18 cellular contexts compared by ENCODE assay signal in the genomic region with DNA sequence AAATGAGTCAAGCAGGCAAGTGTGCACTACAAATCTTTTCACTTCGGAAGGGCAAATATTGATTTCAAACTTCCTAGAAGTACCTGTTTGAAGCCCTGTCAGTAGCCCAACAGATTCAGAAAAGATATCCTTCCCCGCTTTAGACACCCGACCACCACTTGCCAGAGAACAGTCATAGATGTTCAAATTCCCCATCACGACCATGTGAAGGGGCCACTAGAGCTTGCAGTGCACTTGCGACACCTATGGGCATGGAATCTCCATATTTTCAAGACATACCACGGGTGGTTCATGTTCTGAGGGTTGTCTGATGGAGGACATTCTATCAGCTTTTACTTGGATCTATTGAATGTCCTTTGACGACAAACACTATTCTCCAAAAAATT. TPM values are rescaled to one million over a fixed set of nuclear protein-coding genes. Genes with fewer than 3 reads are reported as not detected.
DNase-seq lines count a peak whose midpoint lies in the region; ATAC-seq and TF ChIP-seq lines count a peak whose summit lies in the region.
"Had no signal": no experiment of that assay in that cellular context is flagged by ENCODE, and none has a peak within 500 bp of the region (broad histone marks: within the 10 kb centered on the region; RNA-seq: fewer than 3 reads in every experiment).

No MANE protein-coding gene starts in this region.

- BruUV-seq in Caco-2 (replicated peaks; lab: Mats Ljungman, UMichigan): no TSS peak

- intact Hi-C loops in Caco-2 (cut with micrococcal nuclease; ENCODE audit: unreplicated experiment): no loop called here

- H3K27ac ChIP-seq in MM.1S (ENCODE audit: low read length): no peak overlapping the region
- H3K27ac ChIP-seq: BLaER1, Peyer's patch, thoracic aorta had no signal

- H3K4me1 Mint-ChIP-seq in Caco-2 (ENCODE audit: low read depth, unreplicated experiment): no peaks in the 10 kb centered on the region

- H4K20me1 ChIP-seq in MM.1S (ENCODE audit: insufficient read depth, low read length): no peaks in the 10 kb centered on the region
- H4K20me1 ChIP-seq: BLaER1 had no signal

- CTCF ChIA-PET in Caco-2 (lab: Charles Lee): interaction anchor here (0.7 kb wide), 1 partner anchor 224 kb away, joined by 4 read pairs; no protein-coding TSS in a partner anchor

- POLR2A ChIA-PET in Caco-2 (lab: Charles Lee): no interaction called here

- TF ChIP-seq CTCF in GM10266 (IDR thresholded peaks at IDR 0.05; ENCODE audit: control insufficient read depth, insufficient read depth, low read depth, missing control alignments): peak; percentile 7
- TF ChIP-seq CTCF in MM.1S (IDR thresholded peaks at IDR 0.05; ENCODE audit: low read length): peak; percentile 29
- TF ChIP-seq CTCF in Caco-2 (IDR thresholded peaks at IDR 0.05; ENCODE audit: insufficient read depth in 1 of 2, low read depth in 1 of 2, low read length in 1 of 2, severe bottlenecking in 1 of 2, unreplicated experiment in 1 of 2): no peak

- no peaks in the 10 kb centered on the region for H3K4me1 ChIP-seq in MM.1S (ENCODE audit: low read length)
- no peaks in the 10 kb centered on the region for H3K4me1 ChIP-seq in Caco-2
- H3K4me1 ChIP-seq: Peyer's patch had no signal

- H3K27me3 ChIP-seq in MM.1S (replicated peaks; ENCODE audit: insufficient read depth, low read length) (no peaks in the 10 kb centered on the region), Caco-2 (replicated peaks; ENCODE audit: control insufficient read depth, insufficient read depth, low read length) (no peaks in the 10 kb centered on the region; the same call in 1 of the 2 replicates)
- H3K27me3 ChIP-seq: BLaER1, Peyer's patch had no signal

- no peak for DNase-seq in GM10266 (ENCODE audit: extremely low spot score)
- DNase-seq in MM.1S: no peak
- peak; percentile 89 for DNase-seq in SK-N-DZ (ENCODE audit: low spot score)
- peak; percentile 27 for DNase-seq in fibroblast of gingiva (ENCODE audit: low read depth)
- no peak for DNase-seq in hepatic stellate cell (ENCODE audit: low spot score)
- DNase-seq in Caco-2: no peak
- DNase-seq: amygdala; naive thymus-derived CD8-positive, alpha-beta T cell; Peyer's patch; retina had no signal

- no peak overlapping the region for H3K27ac Mint-ChIP-seq in Caco-2 (ENCODE audit: unreplicated experiment)
- H3K27ac Mint-ChIP-seq: activated T-helper 17 cell treated with anti-CD3 and anti-CD28 coated beads, Interleukin-2, amount 50 U/mL, for 72 hours; T-helper 2 cell treated with Interferon-gamma antibody and Interleukin-4, amounts not matched to agents 5 μg/mL and 100 μg/mL, for 36 hours had no signal

- H3K36me3 Mint-ChIP-seq in Caco-2 (ENCODE audit: insufficient read depth, unreplicated experiment): no peaks in the 10 kb centered on the region
- H3K36me3 Mint-ChIP-seq: naive thymus-derived CD8-positive, alpha-beta T cell had no signal

- ATAC-seq in GM21737 (IDR thresholded peaks at IDR 0.05; ENCODE audit: unreplicated experiment): no peak
- no peak for ATAC-seq in HG03565 (IDR thresholded peaks at IDR 0.05; ENCODE audit: unreplicated experiment)
- ATAC-seq: activated T-helper 17 cell treated with anti-CD3 and anti-CD28 coated beads, Interleukin-2, amount 50 U/mL, for 72 hours; naive thymus-derived CD8-positive, alpha-beta T cell had no signal

- H2AFZ ChIP-seq in MM.1S (ENCODE audit: low read length): no peak overlapping the region

- H3K4me3 ChIP-seq in MM.1S (ENCODE audit: low read length) (no peak overlapping the region), Caco-2 (ENCODE audit: low read depth, low read length) (no peak overlapping the region)
- H3K4me3 ChIP-seq: BLaER1, Peyer's patch, thoracic aorta had no signal

- H3K9me2 ChIP-seq in MM.1S (replicated peaks; ENCODE audit: insufficient read depth, low read length): no peaks in the 10 kb centered on the region

- H3K4me3 Mint-ChIP-seq in Caco-2 (ENCODE audit: unreplicated experiment): no peak overlapping the region
- H3K4me3 Mint-ChIP-seq: activated T-helper 17 cell treated with anti-CD3 and anti-CD28 coated beads, Interleukin-2, amount 50 U/mL, for 72 hours; naive thymus-derived CD8-positive, alpha-beta T cell; T-helper 2 cell treated with Interferon-gamma antibody and Interleukin-4, amounts not matched to agents 5 μg/mL and 100 μg/mL, for 36 hours had no signal

- H3K36me3 ChIP-seq in MM.1S (replicated peaks; ENCODE audit: insufficient read depth, low read length) (no peaks in the 10 kb centered on the region), Caco-2 (ENCODE audit: control insufficient read depth, insufficient read depth, low read length) (no peaks in the 10 kb centered on the region)
- H3K36me3 ChIP-seq: BLaER1, Peyer's patch, thoracic aorta had no signal

- no peaks in the 10 kb centered on the region for H3K27me3 Mint-ChIP-seq in Caco-2 (ENCODE audit: insufficient read depth, unreplicated experiment)

- H3K4me2 ChIP-seq in MM.1S (ENCODE audit: low read depth, low read length): no peak overlapping the region
- H3K4me2 ChIP-seq: BLaER1 had no signal

- no peaks in the 10 kb centered on the region for H3K9me3 Mint-ChIP-seq in Caco-2 (ENCODE audit: unreplicated experiment)
- H3K9me3 Mint-ChIP-seq: activated T-helper 17 cell treated with anti-CD3 and anti-CD28 coated beads, Interleukin-2, amount 50 U/mL, for 72 hours had no signal

- H3K9ac ChIP-seq in MM.1S (ENCODE audit: low read length): no peak overlapping the region
- H3K9ac ChIP-seq: BLaER1 had no signal

- no peaks in the 10 kb centered on the region for H3K79me2 ChIP-seq in MM.1S (ENCODE audit: low read length)

- no peaks in the 10 kb centered on the region for H3F3A ChIP-seq in MM.1S (ENCODE audit: insufficient read depth, low read length)

- H3K9me3 ChIP-seq in MM.1S (replicated peaks; ENCODE audit: insufficient read depth, low read length): no peaks in the 10 kb centered on the region
- no peaks in the 10 kb centered on the region; the same call in 1 of the 2 replicates for H3K9me3 ChIP-seq in Caco-2
- H3K9me3 ChIP-seq: BLaER1, Peyer's patch, thoracic aorta had no signal

RNA-seq across cellular contexts. Expression of a gene that starts 23.8 kb away (rescaled TPM):
- 0.29 TPM in 1 of 2 replicates, not detected in the other for polyA plus RNA-seq in SK-N-DZ (2014; cell fraction: cytosol; rRNA removed)
- 0.66 TPM in 1 of 2 replicates, not detected in the other for polyA plus RNA-seq in SK-N-DZ (2014; cell fraction: nucleus; rRNA removed)
- not detected in 2 replicates for total RNA-seq in Caco-2 (2022)
- total RNA-seq: M059J had no signal

RNA-seq across cellular contexts. Expression of a gene that starts 35.8 kb away (rescaled TPM):
- 1.6 and 1.8 TPM in 2 replicates for polyA plus RNA-seq in SK-N-DZ (2014; cell fraction: cytosol; rRNA removed)
- polyA plus RNA-seq in SK-N-DZ (2014; cell fraction: nucleus; rRNA removed): 1.9 and 3.1 TPM in 2 replicates
- not detected in 2 replicates for total RNA-seq in Caco-2 (2022)
- total RNA-seq: activated T-helper 17 cell treated with anti-CD3 and anti-CD28 coated beads, Interleukin-2, amount 50 U/mL, for 72 hours; naive thymus-derived CD8-positive, alpha-beta T cell had no signal
- polyA plus RNA-seq: naive thymus-derived CD8-positive, alpha-beta T cell had no signal

RNA-seq across cellular contexts. Expression of a gene that starts 50.0 kb away (rescaled TPM):
- not detected in 2 replicates for polyA plus RNA-seq in SK-N-DZ (2014; cell fraction: cytosol; rRNA removed)
- polyA plus RNA-seq in SK-N-DZ (2014; cell fraction: nucleus; rRNA removed): not detected in 2 replicates
- not detected in 2 replicates for total RNA-seq in Caco-2 (2022)
- total RNA-seq: activated T-helper 17 cell treated with anti-CD3 and anti-CD28 coated beads, Interleukin-2, amount 50 U/mL, for 72 hours; lower leg skin; M059J; naive thymus-derived CD8-positive, alpha-beta T cell; thoracic aorta had no signal

Comparison
In these comparisons a context has a peak if more than half of its experiments do, and no peak if none do; other contexts are left out.
1. DNase-seq: peak in SK-N-DZ (single experiment) and fibroblast of gingiva (single experiment); none in GM10266 (single experiment), MM.1S (single experiment), hepatic stellate cell (single experiment) and Caco-2 (0 of 2).
2. CTCF ChIP-seq: peak in GM10266 (single experiment) and MM.1S (single experiment); none in Caco-2 (0 of 2).